In genomic region chr19:41127801-41128300, GRCh38 we compare ENCODE assay signal across 9 cellular contexts. TPM values are rescaled to one million over a fixed set of nuclear protein-coding genes. Genes with fewer than 3 reads are reported as not detected.
DNase-seq lines count a peak whose midpoint lies in the region; ATAC-seq and TF ChIP-seq lines count a peak whose summit lies in the region.
"Not testable (repeated sequence)": the region's sequence is repeated elsewhere in the genome, so short reads cannot be mapped to it uniquely, and the experiment has no call there.
"Had no signal": no experiment of that assay in that cellular context is flagged by ENCODE, and none has a peak within 500 bp of the region (broad histone marks: within the 10 kb centered on the region; RNA-seq: fewer than 3 reads in every experiment).

No MANE protein-coding gene starts in this region.

- POLR2A ChIA-PET in activated B cell treated with CpG ODN at 0.5 μM for 24 hours (lab: Charles Lee): interaction anchor here (1.3 kb wide), 1 partner anchor 136 kb away, joined by 5 read pairs; no protein-coding TSS in a partner anchor
- POLR2A ChIA-PET in naive thymus-derived CD8-positive, alpha-beta T cell (lab: Charles Lee): not testable (repeated sequence)

- H3K4me3 Mint-ChIP-seq in activated B cell treated with CpG ODN at 0.5 μM for 24 hours: peak overlapping the region; percentile 69
- peak overlapping the region; percentile 66 for H3K4me3 Mint-ChIP-seq in activated naive CD8-positive, alpha-beta T cell treated with anti-CD3 and anti-CD28 coated beads for 36 hours
- peak overlapping the region; percentile 67 to 91 (median 81) for H3K4me3 Mint-ChIP-seq in naive thymus-derived CD8-positive, alpha-beta T cell

- H3K27ac ChIP-seq in foreskin keratinocyte: not testable (repeated sequence)

- not testable (repeated sequence) for H3K36me3 Mint-ChIP-seq in activated B cell treated with CpG ODN at 0.5 μM for 24 hours (ENCODE audit: low read depth); activated naive CD8-positive, alpha-beta T cell treated with anti-CD3 and anti-CD28 coated beads for 36 hours; naive thymus-derived CD8-positive, alpha-beta T cell

- H3K4me1 Mint-ChIP-seq in activated B cell treated with CpG ODN at 0.5 μM for 24 hours; activated naive CD8-positive, alpha-beta T cell treated with anti-CD3 and anti-CD28 coated beads for 36 hours: not testable (repeated sequence)
- peaks cover 23 to 28% (median 25%) of the 10 kb centered on the region in 4 donors for H3K4me1 Mint-ChIP-seq in naive thymus-derived CD8-positive, alpha-beta T cell

- in situ Hi-C loops in HAP-1 (cut with MboI; ENCODE audit: low sequenced_read_pairs): not testable (repeated sequence)

- peak; percentile 10 for TF ChIP-seq CTCF in AG10803 (conservative IDR thresholded peaks at IDR 0.05; ENCODE audit: low read length)
- TF ChIP-seq CTCF in activated B cell treated with CpG ODN at 0.5 μM for 24 hours (IDR thresholded peaks at IDR 0.05): not testable (repeated sequence)
- peak; percentile 34 for TF ChIP-seq CTCF in foreskin keratinocyte (conservative IDR thresholded peaks at IDR 0.05)

- CTCF ChIA-PET in activated B cell treated with CpG ODN at 0.5 μM for 24 hours (lab: Charles Lee): interaction anchor here (0.7 to 2.4 kb wide), 4 partner anchors 16 to 467 kb away, joined by 3 to 11 read pairs (median 6); no protein-coding TSS in a partner anchor

- peak overlapping the region; percentile 24; the same call in 1 of the 2 replicates for H3K4me3 ChIP-seq in AG10803 (ENCODE audit: low read length)
- H3K4me3 ChIP-seq in HAP-1: not testable (repeated sequence)

- H3K27me3 ChIP-seq in HAP-1 (ENCODE audit: low read depth): not testable (repeated sequence)
- H3K27me3 ChIP-seq in foreskin keratinocyte: peaks cover 23% of the 10 kb centered on the region

- not testable (repeated sequence) for H3K9me3 ChIP-seq in HAP-1

- not testable (repeated sequence) for H3K36me3 ChIP-seq in HAP-1 (replicated peaks)

- not testable (repeated sequence) for H3K9me3 Mint-ChIP-seq in activated B cell treated with CpG ODN at 0.5 μM for 24 hours; activated naive CD8-positive, alpha-beta T cell treated with anti-CD3 and anti-CD28 coated beads for 36 hours; naive thymus-derived CD8-positive, alpha-beta T cell

- peak; percentile 97 for ATAC-seq in activated B cell treated with CpG ODN at 0.5 μM for 24 hours (ENCODE audit: low read depth)
- peak; percentile 80 for ATAC-seq in foreskin keratinocyte
- peak; percentile 93 to 95 for ATAC-seq in naive thymus-derived CD8-positive, alpha-beta T cell

- H3K27me3 Mint-ChIP-seq in activated B cell treated with CpG ODN at 0.5 μM for 24 hours: peaks cover 26% of the 10 kb centered on the region
- peaks cover 23% of the 10 kb centered on the region for H3K27me3 Mint-ChIP-seq in activated naive CD8-positive, alpha-beta T cell treated with anti-CD3 and anti-CD28 coated beads for 36 hours
- H3K27me3 Mint-ChIP-seq in naive thymus-derived CD8-positive, alpha-beta T cell: not testable (repeated sequence)

- H3K4me1 ChIP-seq in HAP-1, foreskin keratinocyte: not testable (repeated sequence)

- intact Hi-C loops in activated B cell treated with CpG ODN at 0.5 μM for 24 hours (cut with micrococcal nuclease): loop anchor here (1.0 to 5.0 kb wide), 3 partner anchors 16 to 466 kb away; no protein-coding TSS in a partner anchor

- peak; percentile 31 for DNase-seq in AG10803 (ENCODE audit: low read depth)
- peak; percentile 23 to 88 for DNase-seq in HAP-1 (ENCODE audit: low spot score in 2 of 2)
- peak; percentile 18 for DNase-seq in NCI-H460 (ENCODE audit: extremely low read depth, low read depth)
- DNase-seq in activated B cell treated with CpG ODN at 0.5 μM for 24 hours: peak; percentile 39
- peak; percentile 84 for DNase-seq in activated naive CD8-positive, alpha-beta T cell treated with anti-CD3 and anti-CD28 coated beads for 36 hours
- DNase-seq in foreskin keratinocyte: peak; percentile 15 to 44
- peak; percentile 42 to 81 (median 70) for DNase-seq in naive thymus-derived CD8-positive, alpha-beta T cell
- DNase-seq in stimulated activated CD4-positive, alpha-beta T cell treated with anti-CD3 and anti-CD28 coated beads, TNF-alpha, amount 100 ng/mL, for 1 hour (ENCODE audit: low read depth in 3 of 3, low spot score in 1 of 3): peak; percentile 32 to 83 (median 74)

- not testable (repeated sequence) for H3K27ac Mint-ChIP-seq in activated B cell treated with CpG ODN at 0.5 μM for 24 hours
- H3K27ac Mint-ChIP-seq in activated naive CD8-positive, alpha-beta T cell treated with anti-CD3 and anti-CD28 coated beads for 36 hours: peak overlapping the region; percentile 53
- H3K27ac Mint-ChIP-seq in naive thymus-derived CD8-positive, alpha-beta T cell: peak overlapping the region; percentile 16 to 98 (median 92)

RNA-seq across cellular contexts. Expression of gene CYP2F1, which starts 13.6 kb away (rescaled TPM):
- total RNA-seq in NCI-H460 (2014; rRNA removed; shearing (Covaris generic)): not detected in 2 replicates
- polyA plus RNA-seq in NCI-H460 (2014; cell fraction: nucleus; rRNA removed): not detected in 2 replicates
- total RNA-seq in activated B cell treated with CpG ODN at 0.5 μM for 24 hours (not detected in 2 replicates), foreskin keratinocyte (not detected in 2 replicates)
- not detected for total RNA-seq in activated naive CD8-positive, alpha-beta T cell treated with anti-CD3 and anti-CD28 coated beads for 36 hours
- polyA plus RNA-seq in foreskin keratinocyte: not detected in 2 replicates
- not detected for total RNA-seq in naive thymus-derived CD8-positive, alpha-beta T cell
- under 1 TPM in 1 of 3 donors, not detected in 2; 0.19 TPM for polyA plus RNA-seq in naive thymus-derived CD8-positive, alpha-beta T cell
- total RNA-seq: lower leg skin had no signal

RNA-seq across cellular contexts. Expression of gene CYP2A13, which starts 39.6 kb away (rescaled TPM):
- not detected in 2 replicates for total RNA-seq in NCI-H460 (2014; rRNA removed; shearing (Covaris generic))
- polyA plus RNA-seq in NCI-H460 (2014; cell fraction: nucleus; rRNA removed): not detected in 2 replicates
- not detected in 2 replicates for total RNA-seq in activated B cell treated with CpG ODN at 0.5 μM for 24 hours
- total RNA-seq in activated naive CD8-positive, alpha-beta T cell treated with anti-CD3 and anti-CD28 coated beads for 36 hours: not detected
- not detected in 2 replicates for total RNA-seq in foreskin keratinocyte
- polyA plus RNA-seq in foreskin keratinocyte: not detected in 2 replicates
- total RNA-seq in naive thymus-derived CD8-positive, alpha-beta T cell: not detected
- not detected for polyA plus RNA-seq in naive thymus-derived CD8-positive, alpha-beta T cell
- total RNA-seq: lower leg skin had no signal

Comparison
In these comparisons a context has a peak if more than half of its experiments do, and no peak if none do; other contexts are left out.
1. DNase-seq: peak in every context shown above with its lines; median percentile 84 in activated naive CD8-positive, alpha-beta T cell treated with anti-CD3 and anti-CD28 coated beads for 36 hours; 74 in stimulated activated CD4-positive, alpha-beta T cell treated with anti-CD3 and anti-CD28 coated beads, TNF-alpha, amount 100 ng/mL, for 1 hour; 70 in naive thymus-derived CD8-positive, alpha-beta T cell; 56 in HAP-1; 39 in activated B cell treated with CpG ODN at 0.5 μM for 24 hours; 31 in AG10803; 30 in foreskin keratinocyte; 18 in NCI-H460.